In genomic region chr11:105000167-105000566, GRCh38 we compare ENCODE assay signal across 1 cellular context.
TF ChIP-seq lines count a peak whose summit lies in the region.

No MANE protein-coding gene starts in this region.

TF ChIP-seq in IMR-90, 13 proteins besides CTCF, POLR2A, EP300 and RAD21:
- no peak for TF ChIP-seq FOS (IDR thresholded peaks at IDR 0.05; ENCODE audit: low read depth, low read length)
- TF ChIP-seq CEBPB (IDR thresholded peaks at IDR 0.05; ENCODE audit: low read depth, low read length) = no peak
- TF ChIP-seq NFE2L2 (IDR thresholded peaks at IDR 0.05; ENCODE audit: low read depth, low read length) = no peak
- no peak for TF ChIP-seq MAFK (IDR thresholded peaks at IDR 0.05; ENCODE audit: low read depth, low read length)
- TF ChIP-seq MAZ (IDR thresholded peaks at IDR 0.05; ENCODE audit: borderline replicate concordance, low read depth, low read length) = no peak
- TF ChIP-seq USF2 (IDR thresholded peaks at IDR 0.05; ENCODE audit: low read depth, low read length) = no peak
- TF ChIP-seq MXI1 (IDR thresholded peaks at IDR 0.05; ENCODE audit: borderline replicate concordance, low read depth, low read length) = no peak
- no peak for TF ChIP-seq RCOR1 (IDR thresholded peaks at IDR 0.05; ENCODE audit: insufficient replicate concordance, low read length)
- TF ChIP-seq SMC3 (IDR thresholded peaks at IDR 0.05; ENCODE audit: low read depth, low read length) = no peak
- no peak for TF ChIP-seq CHD1 (IDR thresholded peaks at IDR 0.05; ENCODE audit: low read depth, low read length)
- TF ChIP-seq ELK1 (IDR thresholded peaks at IDR 0.05; ENCODE audit: borderline replicate concordance, low read depth, low read length) = no peak
- no peak for TF ChIP-seq BHLHE40 (IDR thresholded peaks at IDR 0.05; ENCODE audit: low read depth, low read length)
- no peak for TF ChIP-seq RFX5 (IDR thresholded peaks at IDR 0.05; ENCODE audit: low read depth, low read length)
